13 cellular contexts compared by ENCODE assay signal in the genomic region with DNA sequence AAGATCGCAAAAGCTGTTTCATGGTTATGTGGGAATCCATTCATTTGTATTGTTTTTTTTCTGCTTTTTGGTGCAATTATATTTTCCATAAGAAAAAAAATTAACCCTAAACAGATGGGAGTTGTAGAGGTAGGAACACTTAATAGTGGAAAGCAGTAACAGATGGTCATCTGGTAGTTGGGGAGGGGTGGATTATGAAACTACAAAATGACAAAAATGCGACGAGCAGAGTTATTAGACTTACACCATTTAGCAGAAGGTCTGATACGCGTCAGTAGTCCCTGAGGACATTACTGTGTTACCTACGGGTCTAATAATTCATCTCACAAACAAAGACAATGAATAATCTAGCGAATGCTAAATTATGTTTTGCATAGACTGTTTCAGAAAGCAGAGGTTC.
DNase-seq lines count a peak whose midpoint lies in the region; ATAC-seq and TF ChIP-seq lines count a peak whose summit lies in the region.
"Had no signal": no experiment of that assay in that cellular context is flagged by ENCODE, and none has a peak within 500 bp of the region (broad histone marks: within the 10 kb centered on the region; RNA-seq: fewer than 3 reads in every experiment).

No MANE protein-coding gene starts in this region.

- no peak overlapping the region for H3K27ac ChIP-seq in ascending aorta
- H3K27ac ChIP-seq: BLaER1 treated with 17β-estradiol and CSF1 and Interleukin-3, amounts not matched to agents 10 nM and 100 nM had no signal

- POLR2A ChIA-PET in T-cell (lab: Charles Lee): no interaction called here

- peaks cover 3% of the 10 kb centered on the region for H3K27me3 Mint-ChIP-seq in glutamatergic neuron (ENCODE audit: unreplicated experiment)
- peaks cover 3 to 7% of the 10 kb centered on the region in 2 donors for H3K27me3 Mint-ChIP-seq in T-cell
- H3K27me3 Mint-ChIP-seq: CD4-positive, CD25-positive, alpha-beta regulatory T cell had no signal

- intact Hi-C loops in ascending aorta (cut with DNase I): no loop called here

- no peaks in the 10 kb centered on the region for H3K4me1 ChIP-seq in ascending aorta
- H3K4me1 ChIP-seq: BLaER1 treated with 17β-estradiol and CSF1 and Interleukin-3, amounts not matched to agents 10 nM and 100 nM; HAP-1 had no signal

- H3K4me3 ChIP-seq in ascending aorta: no peak overlapping the region
- H3K4me3 ChIP-seq: BLaER1 treated with 17β-estradiol and CSF1 and Interleukin-3, amounts not matched to agents 10 nM and 100 nM; HAP-1 had no signal

- H3K36me3 Mint-ChIP-seq in glutamatergic neuron (ENCODE audit: unreplicated experiment): no peaks in the 10 kb centered on the region
- H3K36me3 Mint-ChIP-seq in T-cell: no peaks in the 10 kb centered on the region
- H3K36me3 Mint-ChIP-seq: CD4-positive, CD25-positive, alpha-beta regulatory T cell had no signal

- TF ChIP-seq CTCF in glutamatergic neuron (IDR thresholded peaks at IDR 0.05; ENCODE audit: partially characterized antibody, unreplicated experiment) (no peak), ascending aorta (IDR thresholded peaks at IDR 0.05) (no peak)

- H3K9me3 ChIP-seq in ascending aorta: no peaks in the 10 kb centered on the region
- H3K9me3 ChIP-seq: BLaER1 treated with 17β-estradiol and CSF1 and Interleukin-3, amounts not matched to agents 10 nM and 100 nM; HAP-1 had no signal

- H3K4me1 Mint-ChIP-seq in glutamatergic neuron (ENCODE audit: low read depth, unreplicated experiment) (peaks cover 18% of the 10 kb centered on the region), T-cell (peaks cover 0 to 1% (median 0%) of the 10 kb centered on the region in 3 donors)

- H3K27ac Mint-ChIP-seq in glutamatergic neuron (ENCODE audit: unreplicated experiment): peak overlapping the region; percentile 84
- H3K27ac Mint-ChIP-seq in T-cell: no peak overlapping the region
- H3K27ac Mint-ChIP-seq: CD4-positive, CD25-positive, alpha-beta regulatory T cell had no signal

- peak overlapping the region; percentile 8 for H3K4me3 Mint-ChIP-seq in glutamatergic neuron (ENCODE audit: unreplicated experiment)
- no peak overlapping the region for H3K4me3 Mint-ChIP-seq in T-cell
- H3K4me3 Mint-ChIP-seq: CD4-positive, CD25-positive, alpha-beta regulatory T cell had no signal

- peak; percentile 2 for DNase-seq in Ammon's horn (ENCODE audit: low spot score)
- peak; percentile 93 to 98 for DNase-seq in NCI-H524 (lab: John Stamatoyannopoulos, UW)
- DNase-seq in glutamatergic neuron: no peak
- DNase-seq in ascending aorta (ENCODE audit: low spot score in 2 of 2): no peak
- no peak for DNase-seq in T-cell
- DNase-seq in HUDEP-2 (lab: John Stamatoyannopoulos, UW; ENCODE audit: unreplicated experiment in 76 of 76): no peak
- DNase-seq: 8988T; AML-193; CD4-positive, CD25-positive, alpha-beta regulatory T cell; DMS79 had no signal

- peaks cover 3% of the 10 kb centered on the region for H3K9me3 Mint-ChIP-seq in glutamatergic neuron (ENCODE audit: unreplicated experiment)
- H3K9me3 Mint-ChIP-seq in T-cell: no peaks in the 10 kb centered on the region
- H3K9me3 Mint-ChIP-seq: CD4-positive, CD25-positive, alpha-beta regulatory T cell had no signal

- ATAC-seq in GM18867 (IDR thresholded peaks at IDR 0.05; ENCODE audit: unreplicated experiment) (peak; percentile 8), T-cell (replicated peaks in 1 of 4) (no peak)

- no peaks in the 10 kb centered on the region for H3K27me3 ChIP-seq in ascending aorta
- H3K27me3 ChIP-seq: BLaER1 treated with 17β-estradiol and CSF1 and Interleukin-3, amounts not matched to agents 10 nM and 100 nM had no signal

- CTCF ChIA-PET in T-cell (lab: Charles Lee): no interaction called here

- H3K36me3 ChIP-seq in ascending aorta: no peaks in the 10 kb centered on the region
- H3K36me3 ChIP-seq: BLaER1 treated with 17β-estradiol and CSF1 and Interleukin-3, amounts not matched to agents 10 nM and 100 nM; HAP-1 had no signal

Comparison
In these comparisons a context has a peak if more than half of its experiments do, and no peak if none do; other contexts are left out.
1. DNase-seq: peak in Ammon's horn (single experiment) and NCI-H524 (2 of 2); none in glutamatergic neuron (single experiment), ascending aorta (0 of 2), T-cell (0 of 34) and HUDEP-2 (0 of 76).